9 cellular contexts compared by ENCODE assay signal in the genomic region with DNA sequence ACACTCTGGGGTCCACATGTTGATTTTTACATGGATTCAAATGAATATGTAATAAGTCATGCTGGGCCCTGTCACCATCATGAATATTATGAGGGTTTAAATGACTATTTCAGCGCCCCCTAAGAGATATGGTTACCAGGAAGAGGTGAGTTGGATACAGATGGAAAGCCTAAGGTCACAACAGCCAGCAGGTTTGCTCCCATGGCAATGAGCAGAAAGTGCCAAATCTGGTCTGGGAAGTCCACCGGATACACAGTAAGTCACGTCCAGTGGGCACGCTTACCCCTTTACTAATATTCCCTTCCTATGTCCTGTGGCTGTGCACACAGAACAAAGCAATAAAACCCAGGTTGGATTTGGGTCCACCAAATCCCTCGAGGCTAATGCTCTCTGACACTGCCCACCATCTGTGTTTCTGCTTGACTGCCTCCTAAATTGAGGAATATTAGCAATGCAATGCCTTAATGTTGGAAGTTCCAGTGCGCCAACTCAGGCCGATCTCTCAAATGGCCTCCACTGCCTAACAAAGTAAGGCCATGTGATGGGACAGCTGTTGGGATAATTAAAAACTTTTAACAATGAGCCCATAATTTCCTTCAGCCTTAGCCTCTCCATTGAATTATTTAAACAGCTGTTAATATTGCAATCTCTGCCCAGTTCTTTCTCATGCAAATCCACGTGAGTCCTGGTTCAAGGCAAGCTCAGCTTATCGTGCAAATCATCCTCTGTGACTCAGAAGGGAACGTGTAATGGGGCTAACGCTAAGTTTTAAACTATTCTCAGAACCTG.
DNase-seq lines count a peak whose midpoint lies in the region; ATAC-seq and TF ChIP-seq lines count a peak whose summit lies in the region.
"Had no signal": no experiment of that assay in that cellular context is flagged by ENCODE, and none has a peak within 500 bp of the region (broad histone marks: within the 10 kb centered on the region; RNA-seq: fewer than 3 reads in every experiment).

No MANE protein-coding gene starts in this region.

- peak; percentile 86 for ATAC-seq in sciatic nerve
- no peak for ATAC-seq in natural killer cell treated with Interleukin-12 subunit alpha and Interleukin-12 subunit beta and Interleukin-15 and Interleukin-18, amount 100 ng/mL, for 72 hours
- ATAC-seq: activated CD4-positive, alpha-beta T cell treated with anti-CD3 and anti-CD28 coated beads for 36 hours had no signal

- no peaks in the 10 kb centered on the region for H3K36me3 Mint-ChIP-seq in natural killer cell treated with Interleukin-12 subunit alpha and Interleukin-12 subunit beta and Interleukin-15 and Interleukin-18, amount 100 ng/mL, for 72 hours

- H3K4me3 Mint-ChIP-seq in natural killer cell treated with Interleukin-12 subunit alpha and Interleukin-12 subunit beta and Interleukin-15 and Interleukin-18, amount 100 ng/mL, for 72 hours = no peak overlapping the region
- H3K4me3 Mint-ChIP-seq: activated CD4-positive, alpha-beta T cell treated with anti-CD3 and anti-CD28 coated beads for 36 hours; activated naive CD4-positive, alpha-beta T cell treated with anti-CD3 and anti-CD28 coated beads for 36 hours had no signal

- intact Hi-C loops in sciatic nerve (cut with DNase I) = no loop called here

- peaks cover 8% of the 10 kb centered on the region in 2 donors for H3K4me1 Mint-ChIP-seq in natural killer cell treated with Interleukin-12 subunit alpha and Interleukin-12 subunit beta and Interleukin-15 and Interleukin-18, amount 100 ng/mL, for 72 hours (ENCODE audit: low read depth in 2 of 2)

- H3K9me3 Mint-ChIP-seq in natural killer cell treated with Interleukin-12 subunit alpha and Interleukin-12 subunit beta and Interleukin-15 and Interleukin-18, amount 100 ng/mL, for 72 hours = no peaks in the 10 kb centered on the region
- H3K9me3 Mint-ChIP-seq: activated naive CD4-positive, alpha-beta T cell treated with anti-CD3 and anti-CD28 coated beads for 36 hours had no signal

- H3K27me3 Mint-ChIP-seq in natural killer cell treated with Interleukin-12 subunit alpha and Interleukin-12 subunit beta and Interleukin-15 and Interleukin-18, amount 100 ng/mL, for 72 hours = peaks cover 2 to 15% of the 10 kb centered on the region in 2 donors
- H3K27me3 Mint-ChIP-seq: activated CD4-positive, alpha-beta T cell treated with anti-CD3 and anti-CD28 coated beads for 36 hours had no signal

- H3K4me3 ChIP-seq in epithelial cell of esophagus (ENCODE audit: low read length) = no peak overlapping the region

- peak; percentile 38 for DNase-seq in ELR (ENCODE audit: low read depth)
- peak; percentile 83 for DNase-seq in NCI-H446 treated with DMSO at 0.1 percent for 48 hours (lab: John Stamatoyannopoulos, UW)
- peak; percentile 59 for DNase-seq in epithelial cell of esophagus (ENCODE audit: low read depth)
- DNase-seq in sciatic nerve (ENCODE audit: low spot score) = no peak
- no peak for DNase-seq in natural killer cell treated with Interleukin-12 subunit alpha and Interleukin-12 subunit beta and Interleukin-15 and Interleukin-18, amount 100 ng/mL, for 72 hours (ENCODE audit: low spot score)
- no peak for DNase-seq in SIG-M5 (lab: John Stamatoyannopoulos, UW)
- DNase-seq in inferior parietal cortex (ENCODE audit: extremely low spot score) = no peak
- DNase-seq: activated CD4-positive, alpha-beta T cell treated with anti-CD3 and anti-CD28 coated beads for 36 hours; activated naive CD4-positive, alpha-beta T cell treated with anti-CD3 and anti-CD28 coated beads for 36 hours had no signal

- no peak overlapping the region for H3K27ac Mint-ChIP-seq in natural killer cell treated with Interleukin-12 subunit alpha and Interleukin-12 subunit beta and Interleukin-15 and Interleukin-18, amount 100 ng/mL, for 72 hours
- H3K27ac Mint-ChIP-seq: activated CD4-positive, alpha-beta T cell treated with anti-CD3 and anti-CD28 coated beads for 36 hours; activated naive CD4-positive, alpha-beta T cell treated with anti-CD3 and anti-CD28 coated beads for 36 hours had no signal

- TF ChIP-seq CTCF in epithelial cell of esophagus (IDR thresholded peaks at IDR 0.05; ENCODE audit: insufficient read depth, low read depth, low read length, missing control alignments) = no peak

Comparison
In these comparisons a context has a peak if more than half of its experiments do, and no peak if none do; other contexts are left out.
1. DNase-seq: peak in ELR (single experiment), NCI-H446 treated with DMSO at 0.1 percent for 48 hours (single experiment) and epithelial cell of esophagus (single experiment); none in sciatic nerve (single experiment), natural killer cell treated with Interleukin-12 subunit alpha and Interleukin-12 subunit beta and Interleukin-15 and Interleukin-18, amount 100 ng/mL, for 72 hours (single experiment), SIG-M5 (single experiment) and inferior parietal cortex (single experiment).